15 cellular contexts compared by ENCODE assay signal in the genomic region with DNA sequence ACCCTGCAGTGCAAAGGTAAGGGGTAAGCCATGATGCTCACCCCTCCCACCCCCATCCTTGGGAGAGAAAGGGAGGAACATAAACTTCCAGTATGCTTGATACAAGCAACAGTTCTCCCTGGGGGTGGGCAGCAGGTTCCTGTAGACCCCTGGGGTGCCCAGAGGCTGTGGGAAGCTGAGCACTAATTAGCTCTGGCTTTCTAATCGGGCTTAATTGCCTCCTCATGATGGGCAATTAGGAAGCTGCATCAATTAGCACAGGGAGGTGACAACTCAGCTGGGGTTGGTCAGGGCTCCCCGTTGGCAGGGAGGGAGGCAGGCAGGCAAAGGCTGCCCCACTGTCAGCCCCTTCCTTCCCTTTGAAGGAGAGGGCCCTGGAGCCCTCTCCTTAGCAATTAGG. TPM values are rescaled to one million over a fixed set of nuclear protein-coding genes. Genes with fewer than 3 reads are reported as not detected.
DNase-seq lines count a peak whose midpoint lies in the region; ATAC-seq and TF ChIP-seq lines count a peak whose summit lies in the region.
"Had no signal": no experiment of that assay in that cellular context is flagged by ENCODE, and none has a peak within 500 bp of the region (broad histone marks: within the 10 kb centered on the region; RNA-seq: fewer than 3 reads in every experiment).

No MANE protein-coding gene starts in this region.

- H3K4me3 ChIP-seq in ACC112 (ENCODE audit: low read depth, low read length): no peak overlapping the region
- H3K4me3 ChIP-seq in BLaER1: no peak overlapping the region
- no peak overlapping the region for H3K4me3 ChIP-seq in mesenchymal stem cell (ENCODE audit: insufficient read depth in 1 of 2, low read depth in 1 of 2, low read length in 2 of 2)
- H3K4me3 ChIP-seq: sigmoid colon, tibial nerve had no signal

- H2AFZ ChIP-seq in ACC112 (ENCODE audit: low read length, unreplicated experiment): no peak overlapping the region
- no peak overlapping the region for H2AFZ ChIP-seq in mesenchymal stem cell (ENCODE audit: low read depth, low read length)

- no peak overlapping the region for H2BK15ac ChIP-seq in mesenchymal stem cell (ENCODE audit: low read depth, poor library complexity, severe bottlenecking)

- H3K18ac ChIP-seq in mesenchymal stem cell (ENCODE audit: low read depth in 1 of 2, low read length in 2 of 2): no peak overlapping the region

- peaks cover 70% of the 10 kb centered on the region for H4K20me1 ChIP-seq in BLaER1

- H3K4me3 Mint-ChIP-seq in T-cell (no peak overlapping the region), chondrocyte (ENCODE audit: unreplicated experiment) (no peak overlapping the region)

- peaks cover 18% of the 10 kb centered on the region for H3K79me1 ChIP-seq in mesenchymal stem cell (replicated peaks; ENCODE audit: low read length, poor library complexity, severe bottlenecking)

- H3K79me2 ChIP-seq in ACC112 (ENCODE audit: control insufficient read depth, insufficient read depth, low read length, unreplicated experiment): no peaks in the 10 kb centered on the region

- H3K9ac ChIP-seq in BLaER1 (no peak overlapping the region), mesenchymal stem cell (ENCODE audit: low read length) (no peak overlapping the region)

- H2BK120ac ChIP-seq in mesenchymal stem cell (ENCODE audit: low read depth, low read length): no peak overlapping the region

- H3K4me1 Mint-ChIP-seq in T-cell (peaks cover 47 to 60% (median 51%) of the 10 kb centered on the region in 3 donors), chondrocyte (ENCODE audit: low read depth) (peaks cover 57% of the 10 kb centered on the region)

- no peak overlapping the region for H4K91ac ChIP-seq in mesenchymal stem cell (ENCODE audit: low read length)

- H2AK5ac ChIP-seq in mesenchymal stem cell (ENCODE audit: low read length, severe bottlenecking): no peak overlapping the region

- peak overlapping the region; percentile 99; the same call in 1 of the 2 replicates for H3K27ac ChIP-seq in ACC112 (ENCODE audit: low read depth, low read length)
- no peak overlapping the region for H3K27ac ChIP-seq in BLaER1
- no peak overlapping the region for H3K27ac ChIP-seq in mesenchymal stem cell (ENCODE audit: low read length, poor library complexity, severe bottlenecking)

- TF ChIP-seq CTCF in chondrocyte (IDR thresholded peaks at IDR 0.05): no peak

- H3K14ac ChIP-seq in mesenchymal stem cell (ENCODE audit: low read length in 2 of 2): no peak overlapping the region

- H3K4me2 ChIP-seq in BLaER1 (peak overlapping the region; percentile 16; the same call in 1 of the 2 replicates), mesenchymal stem cell (ENCODE audit: low read length, poor library complexity, severe bottlenecking) (no peak overlapping the region)

- CTCF ChIA-PET in T-cell (lab: Charles Lee): interaction anchor here (0.8 to 1.7 kb wide), 5 partner anchors 19 to 32 kb away, joined by 3 to 7 read pairs (median 5); no protein-coding TSS in a partner anchor

- H3K36me3 Mint-ChIP-seq in T-cell (no peaks in the 10 kb centered on the region), chondrocyte (ENCODE audit: low read depth) (peaks cover 2% of the 10 kb centered on the region)

- 59% methylated on average over 2 of the region's 2 CpGs for WGBS in mesenchymal stem cell

- H3K9me3 Mint-ChIP-seq in T-cell (no peaks in the 10 kb centered on the region), chondrocyte (ENCODE audit: low read depth) (no peaks in the 10 kb centered on the region)

- H3K27ac Mint-ChIP-seq in T-cell: peak overlapping the region; percentile 29 to 68
- H3K27ac Mint-ChIP-seq in chondrocyte (ENCODE audit: unreplicated experiment): no peak overlapping the region

- H4K8ac ChIP-seq in mesenchymal stem cell (ENCODE audit: low read length): peak overlapping the region; percentile 10

- ATAC-seq in T-cell (replicated peaks in 1 of 4) (no peak), HG02885 (IDR thresholded peaks at IDR 0.05; ENCODE audit: poor library complexity, unreplicated experiment) (no peak)

- H2BK12ac ChIP-seq in mesenchymal stem cell (ENCODE audit: low read length in 2 of 2): no peak overlapping the region

- no peaks in the 10 kb centered on the region for H3K27me3 ChIP-seq in ACC112 (ENCODE audit: insufficient read depth, low read length)
- peaks cover 10% of the 10 kb centered on the region; the same call in 1 of the 2 replicates for H3K27me3 ChIP-seq in BLaER1
- H3K27me3 ChIP-seq in mesenchymal stem cell (ENCODE audit: control insufficient read depth in 1 of 2, insufficient read depth in 1 of 2, low read length in 2 of 2): no peaks in the 10 kb centered on the region
- H3K27me3 ChIP-seq: sigmoid colon, tibial nerve had no signal

- no peak overlapping the region for H3K4ac ChIP-seq in mesenchymal stem cell (ENCODE audit: low read depth in 1 of 2, low read length in 2 of 2)

- H3K23ac ChIP-seq in mesenchymal stem cell (ENCODE audit: low read length in 2 of 2): no peak overlapping the region

- POLR2A ChIA-PET in T-cell (lab: Charles Lee): interaction anchor here (0.6 to 1.5 kb wide), 4 partner anchors 28 to 167 kb away, joined by 3 to 5 read pairs (median 3); no protein-coding TSS in a partner anchor

- H3K4me1 ChIP-seq in ACC112 (ENCODE audit: control insufficient read depth, insufficient read depth, low read length, unreplicated experiment) (peaks cover 56% of the 10 kb centered on the region), BLaER1 (peaks cover 52% of the 10 kb centered on the region), mesenchymal stem cell (ENCODE audit: control insufficient read depth, insufficient read depth, low read depth, low read length) (peaks cover 30% of the 10 kb centered on the region)

- H3K9me3 ChIP-seq in BLaER1 (no peaks in the 10 kb centered on the region), mesenchymal stem cell (ENCODE audit: control insufficient read depth, low read length) (no peaks in the 10 kb centered on the region)
- H3K9me3 ChIP-seq: sigmoid colon, tibial nerve had no signal

- H3K36me3 ChIP-seq in ACC112 (ENCODE audit: insufficient read depth, low read length) (no peaks in the 10 kb centered on the region), BLaER1 (no peaks in the 10 kb centered on the region), mesenchymal stem cell (ENCODE audit: control insufficient read depth in 1 of 2, insufficient read depth in 2 of 2, low read depth in 1 of 2, low read length in 2 of 2) (peaks cover 0 to 7% of the 10 kb centered on the region in 2 experiments)
- H3K36me3 ChIP-seq: sigmoid colon, tibial nerve had no signal

- no peak overlapping the region for H2BK5ac ChIP-seq in mesenchymal stem cell (ENCODE audit: low read depth, low read length, poor library complexity, severe bottlenecking)

- H3K27me3 Mint-ChIP-seq in T-cell: peaks cover 0 to 2% of the 10 kb centered on the region in 2 donors
- no peaks in the 10 kb centered on the region for H3K27me3 Mint-ChIP-seq in chondrocyte (ENCODE audit: low read depth)

- DNase-seq in T-cell: no peak
- DNase-seq in mesenchymal stem cell: no peak
- DNase-seq in chondrocyte (ENCODE audit: low spot score): no peak
- no peak for DNase-seq in glomerular visceral epithelial cell (ENCODE audit: extremely low spot score)
- DNase-seq: occipital lobe, RPMI8226, sigmoid colon had no signal

RNA-seq across cellular contexts. Expression of gene LMNA, which starts 15.7 kb away (rescaled TPM):
- total RNA-seq in T-cell (100 to 1,000 TPM in 2 of 5 donors, 10 to 100 TPM in 3; 40.3 to 970 (median 57.3) TPM), chondrocyte (641 to 675 TPM (median 641 TPM) in 3 replicates)
- 732 TPM for polyA plus RNA-seq in mesenchymal stem cell (2013, experiment 1 of 2)
- 747 TPM for polyA plus RNA-seq in mesenchymal stem cell (2013, experiment 2 of 2)

RNA-seq across cellular contexts. Expression of gene MEX3A, which starts 16.5 kb away (rescaled TPM):
- under 1 TPM; 0.03 to 0.58 (median 0.20) TPM for total RNA-seq in T-cell
- 10.4 TPM for polyA plus RNA-seq in mesenchymal stem cell (2013, experiment 1 of 2)
- 10.7 TPM for polyA plus RNA-seq in mesenchymal stem cell (2013, experiment 2 of 2)
- 11.7 to 12.7 TPM (median 12.0 TPM) in 3 replicates for total RNA-seq in chondrocyte
- polyA plus RNA-seq: CD14-positive monocyte had no signal

RNA-seq across cellular contexts. Expression of gene RAB25, which starts 37.8 kb away (rescaled TPM):
- total RNA-seq in T-cell: 1 to 10 TPM in 3 of 5 donors, under 1 TPM in 2; 0.26 to 2.3 (median 1.9) TPM
- polyA plus RNA-seq in mesenchymal stem cell (2013, experiment 1 of 2): not detected
- polyA plus RNA-seq in mesenchymal stem cell (2013, experiment 2 of 2): not detected
- not detected in 3 replicates for total RNA-seq in chondrocyte
- total RNA-seq: cardiac septum, Daoy, fibroblast of villous mesenchyme, occipital lobe, sigmoid colon, tibial nerve had no signal
- polyA plus RNA-seq: CD14-positive monocyte had no signal

RNA-seq across cellular contexts. Expression of gene LAMTOR2, which starts 44.2 kb away (rescaled TPM):
- 10 to 100 TPM; 21.5 to 37.8 (median 35.2) TPM for total RNA-seq in T-cell
- 87.6 TPM for polyA plus RNA-seq in mesenchymal stem cell (2013, experiment 1 of 2)
- 91.2 TPM for polyA plus RNA-seq in mesenchymal stem cell (2013, experiment 2 of 2)
- 55.0 to 58.8 TPM (median 56.6 TPM) in 3 replicates for total RNA-seq in chondrocyte

RNA-seq across cellular contexts. Expression of gene UBQLN4, which starts 45.2 kb away (rescaled TPM):
- 10 to 100 TPM; 21.9 to 39.6 (median 37.9) TPM for total RNA-seq in T-cell
- 21.8 TPM for polyA plus RNA-seq in mesenchymal stem cell (2013, experiment 1 of 2)
- 21.1 TPM for polyA plus RNA-seq in mesenchymal stem cell (2013, experiment 2 of 2)
- total RNA-seq in chondrocyte: 29.3 to 32.9 TPM (median 30.2 TPM) in 3 replicates
